In the genomic region with DNA sequence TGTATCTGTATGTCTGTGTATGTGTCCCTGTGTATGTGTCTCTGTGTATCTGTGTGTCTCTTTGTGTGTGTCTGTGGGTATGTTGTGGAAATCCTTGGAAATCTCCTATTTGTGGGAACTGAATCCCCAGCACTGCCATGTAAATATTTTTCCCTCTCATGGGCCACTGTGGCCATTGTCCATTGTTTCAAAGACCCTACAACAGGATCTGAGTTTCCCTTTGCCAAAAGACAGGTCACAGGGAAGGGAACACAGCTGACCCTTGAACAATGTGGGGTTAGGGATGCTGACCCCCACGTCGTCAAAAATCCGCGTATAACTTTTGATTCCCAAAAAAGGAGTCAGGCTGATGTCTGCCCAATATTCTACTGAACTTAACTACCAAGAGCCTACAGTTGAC, we compare ENCODE assay signal across 21 cellular contexts. TPM values are rescaled to one million over a fixed set of nuclear protein-coding genes. Genes with fewer than 3 reads are reported as not detected.
DNase-seq lines count a peak whose midpoint lies in the region; ATAC-seq and TF ChIP-seq lines count a peak whose summit lies in the region.
"Had no signal": no experiment of that assay in that cellular context is flagged by ENCODE, and none has a peak within 500 bp of the region (broad histone marks: within the 10 kb centered on the region; RNA-seq: fewer than 3 reads in every experiment).

No MANE protein-coding gene starts in this region.

- peaks cover 20% of the 10 kb centered on the region for H3K36me3 Mint-ChIP-seq in endodermal cell (ENCODE audit: low read depth)
- H3K36me3 Mint-ChIP-seq in osteocyte (ENCODE audit: unreplicated experiment): no peaks in the 10 kb centered on the region
- H3K36me3 Mint-ChIP-seq: CD4-positive, CD25-positive, alpha-beta regulatory T cell; CD8-positive, alpha-beta T cell had no signal

- no peaks in the 10 kb centered on the region for H3K9me3 ChIP-seq in liver (ENCODE audit: control insufficient read depth in 4 of 4, low read length in 3 of 4)
- H3K9me3 ChIP-seq in right lobe of liver: no peaks in the 10 kb centered on the region
- H3K9me3 ChIP-seq in endodermal cell (ENCODE audit: control insufficient read depth, low read length): no peaks in the 10 kb centered on the region
- no peaks in the 10 kb centered on the region for H3K9me3 ChIP-seq in aorta (ENCODE audit: control insufficient read depth, low read length)
- H3K9me3 ChIP-seq: BLaER1, Caco-2, HAP-1 had no signal

- TF ChIP-seq RAD21 in liver (IDR thresholded peaks at IDR 0.05): no peak

- ATAC-seq in right lobe of liver (no peak), aorta (ENCODE audit: low FRiP score) (no peak)
- ATAC-seq: CD8-positive, alpha-beta T cell had no signal

- H3K36me3 ChIP-seq in liver (ENCODE audit: control insufficient read depth in 4 of 4, insufficient read depth in 3 of 4, low read depth in 1 of 4, low read length in 3 of 4) (no peaks in the 10 kb centered on the region), right lobe of liver (no peaks in the 10 kb centered on the region), endodermal cell (ENCODE audit: control insufficient read depth, insufficient read depth, low read length) (peaks cover 8% of the 10 kb centered on the region), aorta (ENCODE audit: control insufficient read depth in 1 of 2, insufficient read depth in 2 of 2, low read length in 1 of 2) (no peaks in the 10 kb centered on the region)
- H3K36me3 ChIP-seq: BLaER1, HAP-1 had no signal

- 70% methylated on average over 4 of the region's 4 CpGs for WGBS in liver
- 76% methylated on average over 4 of the region's 4 CpGs for WGBS in right lobe of liver (ENCODE audit: insufficient coverage, low coverage, low lambda C conversion rate, missing lambda C conversion rate)
- WGBS in endodermal cell (ENCODE audit: insufficient coverage in 1 of 2, insufficient read length in 1 of 2), 2 experiments: 86 to 93% methylated on average over 4 of the region's 4 CpGs
- WGBS in aorta, 2 donors: 71% methylated on average over 4 of the region's 4 CpGs

- H3K4me1 ChIP-seq in liver (ENCODE audit: control insufficient read depth in 4 of 4, insufficient read depth in 4 of 4, low read length in 3 of 4) (no peaks in the 10 kb centered on the region), right lobe of liver (no peaks in the 10 kb centered on the region), endodermal cell (ENCODE audit: control insufficient read depth, insufficient read depth, low read length) (no peaks in the 10 kb centered on the region), aorta (ENCODE audit: control insufficient read depth in 1 of 2, insufficient read depth in 2 of 2, low read length in 2 of 2) (no peaks in the 10 kb centered on the region)
- H3K4me1 ChIP-seq: BLaER1, Caco-2 had no signal

- TF ChIP-seq POLR2A in right lobe of liver (IDR thresholded peaks at IDR 0.05): no peak

- TF ChIP-seq CTCF in liver (IDR thresholded peaks at IDR 0.05; ENCODE audit: low read depth, low read length, missing input control) (no peak), right lobe of liver (IDR thresholded peaks at IDR 0.05) (no peak), endodermal cell (conservative IDR thresholded peaks at IDR 0.05) (no peak), osteocyte (IDR thresholded peaks at IDR 0.05) (no peak)

- H3K4me3 ChIP-seq in liver (ENCODE audit: low read depth in 1 of 3, low read length in 3 of 3) (no peak overlapping the region), right lobe of liver (no peak overlapping the region), endodermal cell (ENCODE audit: low read length) (no peak overlapping the region), aorta (ENCODE audit: low read length in 2 of 2) (no peak overlapping the region)
- H3K4me3 ChIP-seq: BLaER1, GM23248, HAP-1 had no signal

- H3K4me1 Mint-ChIP-seq in endodermal cell (peaks cover 10% of the 10 kb centered on the region), osteocyte (ENCODE audit: unreplicated experiment) (no peaks in the 10 kb centered on the region)
- H3K4me1 Mint-ChIP-seq: B cell; CD4-positive, CD25-positive, alpha-beta regulatory T cell had no signal

- intact Hi-C loops in right lobe of liver (cut with DNase I) (no loop called here), aorta (cut with DNase I) (no loop called here)

- no peaks in the 10 kb centered on the region for H3K27me3 ChIP-seq in liver (ENCODE audit: control insufficient read depth in 4 of 4, insufficient read depth in 4 of 4, low read length in 3 of 4)
- H3K27me3 ChIP-seq in right lobe of liver: no peaks in the 10 kb centered on the region
- H3K27me3 ChIP-seq in endodermal cell (ENCODE audit: control insufficient read depth, insufficient read depth, low read length, poor library complexity, severe bottlenecking): no peaks in the 10 kb centered on the region
- H3K27me3 ChIP-seq in aorta (ENCODE audit: control insufficient read depth in 1 of 2, insufficient read depth in 2 of 2, low read length in 1 of 2): no peaks in the 10 kb centered on the region
- H3K27me3 ChIP-seq: BLaER1 had no signal

- no peak for DNase-seq in right lobe of liver
- peak; percentile 41 for DNase-seq in endodermal cell
- peak; percentile 11 to 81 for DNase-seq in lung microvascular endothelial cell (ENCODE audit: low read depth in 2 of 2)
- no peak for DNase-seq in osteocyte (ENCODE audit: extremely low spot score, unreplicated experiment)
- no peak for DNase-seq in aorta
- no peak for DNase-seq in stimulated activated CD8-positive, alpha-beta memory T cell treated with anti-CD3 and anti-CD28 coated beads, Interleukin-4, amount 100 ng/mL, for 48 hours
- no peak for DNase-seq in glomerular visceral epithelial cell (ENCODE audit: extremely low spot score)
- DNase-seq: Caco-2; CD4-positive, CD25-positive, alpha-beta regulatory T cell; CD8-positive, alpha-beta T cell; DMS153; DND-41; GM23248; HFFc6 had no signal

- H3K4me3 Mint-ChIP-seq in endodermal cell (no peak overlapping the region), osteocyte (ENCODE audit: unreplicated experiment) (no peak overlapping the region)
- H3K4me3 Mint-ChIP-seq: B cell; CD4-positive, CD25-positive, alpha-beta regulatory T cell; CD8-positive, alpha-beta T cell; HFFc6 had no signal

- no peak overlapping the region for H3K27ac ChIP-seq in liver (ENCODE audit: low read depth in 1 of 2, low read length in 2 of 2)
- no peak overlapping the region for H3K27ac ChIP-seq in right lobe of liver
- no peak overlapping the region for H3K27ac ChIP-seq in endodermal cell (ENCODE audit: low read depth, low read length)
- no peak overlapping the region for H3K27ac ChIP-seq in aorta (ENCODE audit: low read depth in 1 of 2, low read length in 2 of 2)
- H3K27ac ChIP-seq: 22Rv1, BLaER1, C4-2B, GM23248 had no signal

- no peaks in the 10 kb centered on the region for H3K27me3 Mint-ChIP-seq in endodermal cell (ENCODE audit: insufficient read depth)
- peaks cover 8% of the 10 kb centered on the region for H3K27me3 Mint-ChIP-seq in osteocyte (ENCODE audit: unreplicated experiment)
- H3K27me3 Mint-ChIP-seq: B cell had no signal

- H3K9me3 Mint-ChIP-seq in endodermal cell (no peaks in the 10 kb centered on the region), osteocyte (ENCODE audit: unreplicated experiment) (no peaks in the 10 kb centered on the region)
- H3K9me3 Mint-ChIP-seq: CD4-positive, CD25-positive, alpha-beta regulatory T cell; CD8-positive, alpha-beta T cell; HFFc6 had no signal

- H3K9ac ChIP-seq in liver (ENCODE audit: low read depth in 1 of 2, low read length in 2 of 2): no peak overlapping the region
- H3K9ac ChIP-seq in endodermal cell (ENCODE audit: extremely low read depth, low read length, poor library complexity, severe bottlenecking): no peak overlapping the region
- H3K9ac ChIP-seq: BLaER1, GM23248 had no signal

- H3K27ac Mint-ChIP-seq in endodermal cell (no peak overlapping the region), osteocyte (ENCODE audit: unreplicated experiment) (no peak overlapping the region)
- H3K27ac Mint-ChIP-seq: B cell; CD4-positive, CD25-positive, alpha-beta regulatory T cell; CD8-positive, alpha-beta T cell; HFFc6 had no signal

TF ChIP-seq in liver, 16 proteins besides CTCF, POLR2A, EP300 and RAD21:
- TF ChIP-seq NR2F2 (IDR thresholded peaks at IDR 0.05): peak; percentile 39
- no peak for TF ChIP-seq TAF1 (conservative IDR thresholded peaks at IDR 0.05)

RNA-seq across cellular contexts. Expression of a gene that starts 22.5 kb away (rescaled TPM):
- 1 to 10 TPM in 1 of 2 donors, under 1 TPM in 1; 0.17 to 2.5 TPM for total RNA-seq in liver
- polyA plus RNA-seq in liver: under 1 TPM; 0.15 to 0.21 TPM
- 1 to 10 TPM in 1 of 6 experiments, under 1 TPM in 1, not detected in 4; 0.14 to 1.1 TPM for total RNA-seq in right lobe of liver
- 10 to 100 TPM in 1 of 2 donors, 1 to 10 TPM in 1; 4.4 to 10.5 TPM for total RNA-seq in endodermal cell
- polyA plus RNA-seq in endodermal cell (2013, experiment 1 of 2): 0.39 TPM
- polyA plus RNA-seq in endodermal cell (2013, experiment 2 of 2): 0.33 TPM
- total RNA-seq in lung microvascular endothelial cell: not detected in 2 replicates
- total RNA-seq in osteocyte: not detected in 2 replicates
- not detected for total RNA-seq in aorta
- 1 to 10 TPM in 1 of 2 donors, not detected in 1; 4.0 TPM for polyA plus RNA-seq in aorta
- total RNA-seq: B cell, GM23248, HFFc6 had no signal
- polyA plus RNA-seq: AG04450, GM23248 had no signal

Comparison
In these comparisons a context has a peak if more than half of its experiments do, and no peak if none do; other contexts are left out.
1. DNase-seq: peak in endodermal cell (single experiment) and lung microvascular endothelial cell (2 of 2); none in right lobe of liver (0 of 3), osteocyte (single experiment), aorta (0 of 2), stimulated activated CD8-positive, alpha-beta memory T cell treated with anti-CD3 and anti-CD28 coated beads, Interleukin-4, amount 100 ng/mL, for 48 hours (single experiment) and glomerular visceral epithelial cell (single experiment).